1 cellular context compared by ENCODE assay signal in genomic region chr19:7328647-7329046, GRCh38.
TF ChIP-seq lines count a peak whose summit lies in the region.

No MANE protein-coding gene starts in this region.

TF ChIP-seq in GM12878, 131 proteins besides CTCF, POLR2A, EP300 and RAD21 (continued from another document):
- 0 out of 2 replicates have a peak, but pooled peaks have one; percentile 16 for TF ChIP-seq ZNF592 (IDR thresholded peaks at IDR 0.05)
- no peak for TF ChIP-seq JUND (IDR thresholded peaks at IDR 0.05; ENCODE audit: low read depth, low read length)
